Comparison of ENCODE assay signal across 1 cellular context in genomic region chr5:150781706-150782614, GRCh38.
TF ChIP-seq lines count a peak whose summit lies in the region.

No MANE protein-coding gene starts in this region.

TF ChIP-seq in HepG2, 621 proteins besides CTCF, POLR2A, EP300 and RAD21 (continued from another document and continues in another):
- TF ChIP-seq ZNF235 (CRISPR knock-in tag; IDR thresholded peaks at IDR 0.05; ENCODE audit: borderline replicate concordance) (no peak), ZNF34 (CRISPR knock-in tag; IDR thresholded peaks at IDR 0.05; ENCODE audit: borderline replicate concordance) (no peak), ZNF205 (CRISPR knock-in tag; IDR thresholded peaks at IDR 0.05) (no peak; the same call in 1 of the 2 replicates), SETDB1 (CRISPR knock-in tag; IDR thresholded peaks at IDR 0.05; ENCODE audit: borderline replicate concordance) (no peak), KAT8 (CRISPR knock-in tag; IDR thresholded peaks at IDR 0.05) (no peak), ZNF20 (CRISPR knock-in tag; IDR thresholded peaks at IDR 0.05) (no peak), GABPA (IDR thresholded peaks at IDR 0.05; ENCODE audit: low read depth, low read length) (no peak), GABPA (CRISPR knock-in tag; IDR thresholded peaks at IDR 0.05; ENCODE audit: low read depth) (peak; percentile 31), KDM5B (CRISPR knock-in tag; IDR thresholded peaks at IDR 0.05; ENCODE audit: borderline replicate concordance) (no peak), RELA (CRISPR knock-in tag; IDR thresholded peaks at IDR 0.05) (no peak), MEF2D (CRISPR knock-in tag; IDR thresholded peaks at IDR 0.05) (peak; percentile 56; the same call in 1 of the 2 replicates), ZNF10 (CRISPR knock-in tag; IDR thresholded peaks at IDR 0.05; ENCODE audit: borderline replicate concordance, low read depth) (no peak), CREM (IDR thresholded peaks at IDR 0.05) (no peak; the same call in 1 of the 2 replicates), CREM (CRISPR knock-in tag; IDR thresholded peaks at IDR 0.05) (no peak), SMARCE1 (IDR thresholded peaks at IDR 0.05; ENCODE audit: borderline replicate concordance) (no peak), ZBTB43 (CRISPR knock-in tag; conservative IDR thresholded peaks at IDR 0.05) (no peak), NFIB (CRISPR knock-in tag; IDR thresholded peaks at IDR 0.05; ENCODE audit: borderline replicate concordance) (no peak), HNRNPL (IDR thresholded peaks at IDR 0.05; ENCODE audit: low read depth, low read length) (no peak), ELF4 (CRISPR knock-in tag; IDR thresholded peaks at IDR 0.05; ENCODE audit: borderline replicate concordance) (no peak), ZNF589 (CRISPR knock-in tag; conservative IDR thresholded peaks at IDR 0.05) (no peak), EZH2 (conservative IDR thresholded peaks at IDR 0.05; ENCODE audit: low read depth, low read length) (no peak), NBN (conservative IDR thresholded peaks at IDR 0.05) (no peak), ELF3 (CRISPR knock-in tag; IDR thresholded peaks at IDR 0.05) (0 out of 2 replicates have a peak, but pooled peaks have one; percentile 16), ZNF543 (CRISPR knock-in tag; IDR thresholded peaks at IDR 0.05) (no peak), MAF1 (CRISPR knock-in tag; IDR thresholded peaks at IDR 0.05; ENCODE audit: borderline replicate concordance) (no peak), KLF15 (CRISPR knock-in tag; IDR thresholded peaks at IDR 0.05; ENCODE audit: borderline replicate concordance) (no peak), ZNF317 (CRISPR knock-in tag; IDR thresholded peaks at IDR 0.05) (peak; percentile 44; the same call in 1 of the 2 replicates), ZNF780A (CRISPR knock-in tag; IDR thresholded peaks at IDR 0.05) (no peak), PAF1 (CRISPR knock-in tag; IDR thresholded peaks at IDR 0.05) (no peak), ARHGAP35 (CRISPR knock-in tag; IDR thresholded peaks at IDR 0.05; ENCODE audit: borderline replicate concordance) (no peak), AGO1 (IDR thresholded peaks at IDR 0.05; ENCODE audit: low read depth, low read length, poor library complexity, severe bottlenecking) (no peak), NR3C1 (CRISPR knock-in tag; IDR thresholded peaks at IDR 0.05) (no peak), ZNF329 (CRISPR knock-in tag; IDR thresholded peaks at IDR 0.05; ENCODE audit: low read depth) (no peak), CBX2 (IDR thresholded peaks at IDR 0.05; ENCODE audit: low read depth, low read length) (no peak), CBX2 (CRISPR knock-in tag; IDR thresholded peaks at IDR 0.05; ENCODE audit: low read depth) (no peak), GLI4 (CRISPR knock-in tag; IDR thresholded peaks at IDR 0.05; ENCODE audit: borderline replicate concordance) (no peak), IRF1 (CRISPR knock-in tag; IDR thresholded peaks at IDR 0.05; ENCODE audit: low read depth) (no peak), AGO2 (optimal IDR thresholded peaks at IDR 0.05; ENCODE audit: low read depth, low read length) (no peak), ZBTB1 (CRISPR knock-in tag; IDR thresholded peaks at IDR 0.05; ENCODE audit: borderline replicate concordance) (no peak), CBFB (CRISPR knock-in tag; IDR thresholded peaks at IDR 0.05) (no peak), PHF20 (CRISPR knock-in tag; IDR thresholded peaks at IDR 0.05) (no peak), ZNF207 (IDR thresholded peaks at IDR 0.05; ENCODE audit: borderline replicate concordance) (no peak), ZNF777 (CRISPR knock-in tag; IDR thresholded peaks at IDR 0.05) (no peak), BHLHE40 (IDR thresholded peaks at IDR 0.05; ENCODE audit: low read length) (no peak), KLF6 (CRISPR knock-in tag; IDR thresholded peaks at IDR 0.05) (no peak), STAG1 (CRISPR knock-in tag; IDR thresholded peaks at IDR 0.05) (no peak), MED1 (CRISPR knock-in tag; IDR thresholded peaks at IDR 0.05) (peak; percentile 71; the same call in 1 of the 2 replicates), NFKB2 (CRISPR knock-in tag; IDR thresholded peaks at IDR 0.05; ENCODE audit: borderline replicate concordance) (no peak), ZNF3 (CRISPR knock-in tag; IDR thresholded peaks at IDR 0.05) (no peak), HIVEP1 (CRISPR knock-in tag; IDR thresholded peaks at IDR 0.05) (no peak), DNMT1 (CRISPR knock-in tag; IDR thresholded peaks at IDR 0.05) (0 out of 2 replicates have a peak, but pooled peaks have one; percentile 35), ZFP41 (CRISPR knock-in tag; IDR thresholded peaks at IDR 0.05; ENCODE audit: borderline replicate concordance) (no peak)
- TF ChIP-seq, protein P1, sequence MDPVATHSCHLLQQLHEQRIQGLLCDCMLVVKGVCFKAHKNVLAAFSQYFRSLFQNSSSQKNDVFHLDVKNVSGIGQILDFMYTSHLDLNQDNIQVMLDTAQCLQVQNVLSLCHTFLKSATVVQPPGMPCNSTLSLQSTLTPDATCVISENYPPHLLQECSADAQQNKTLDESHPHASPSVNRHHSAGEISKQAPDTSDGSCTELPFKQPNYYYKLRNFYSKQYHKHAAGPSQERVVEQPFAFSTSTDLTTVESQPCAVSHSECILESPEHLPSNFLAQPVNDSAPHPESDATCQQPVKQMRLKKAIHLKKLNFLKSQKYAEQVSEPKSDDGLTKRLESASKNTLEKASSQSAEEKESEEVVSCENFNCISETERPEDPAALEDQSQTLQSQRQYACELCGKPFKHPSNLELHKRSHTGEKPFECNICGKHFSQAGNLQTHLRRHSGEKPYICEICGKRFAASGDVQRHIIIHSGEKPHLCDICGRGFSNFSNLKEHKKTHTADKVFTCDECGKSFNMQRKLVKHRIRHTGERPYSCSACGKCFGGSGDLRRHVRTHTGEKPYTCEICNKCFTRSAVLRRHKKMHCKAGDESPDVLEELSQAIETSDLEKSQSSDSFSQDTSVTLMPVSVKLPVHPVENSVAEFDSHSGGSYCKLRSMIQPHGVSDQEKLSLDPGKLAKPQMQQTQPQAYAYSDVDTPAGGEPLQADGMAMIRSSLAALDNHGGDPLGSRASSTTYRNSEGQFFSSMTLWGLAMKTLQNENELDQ (CRISPR knock-in tag; IDR thresholded peaks at IDR 0.05; ENCODE audit: borderline replicate concordance): no peak
- TF ChIP-seq, protein P2, sequence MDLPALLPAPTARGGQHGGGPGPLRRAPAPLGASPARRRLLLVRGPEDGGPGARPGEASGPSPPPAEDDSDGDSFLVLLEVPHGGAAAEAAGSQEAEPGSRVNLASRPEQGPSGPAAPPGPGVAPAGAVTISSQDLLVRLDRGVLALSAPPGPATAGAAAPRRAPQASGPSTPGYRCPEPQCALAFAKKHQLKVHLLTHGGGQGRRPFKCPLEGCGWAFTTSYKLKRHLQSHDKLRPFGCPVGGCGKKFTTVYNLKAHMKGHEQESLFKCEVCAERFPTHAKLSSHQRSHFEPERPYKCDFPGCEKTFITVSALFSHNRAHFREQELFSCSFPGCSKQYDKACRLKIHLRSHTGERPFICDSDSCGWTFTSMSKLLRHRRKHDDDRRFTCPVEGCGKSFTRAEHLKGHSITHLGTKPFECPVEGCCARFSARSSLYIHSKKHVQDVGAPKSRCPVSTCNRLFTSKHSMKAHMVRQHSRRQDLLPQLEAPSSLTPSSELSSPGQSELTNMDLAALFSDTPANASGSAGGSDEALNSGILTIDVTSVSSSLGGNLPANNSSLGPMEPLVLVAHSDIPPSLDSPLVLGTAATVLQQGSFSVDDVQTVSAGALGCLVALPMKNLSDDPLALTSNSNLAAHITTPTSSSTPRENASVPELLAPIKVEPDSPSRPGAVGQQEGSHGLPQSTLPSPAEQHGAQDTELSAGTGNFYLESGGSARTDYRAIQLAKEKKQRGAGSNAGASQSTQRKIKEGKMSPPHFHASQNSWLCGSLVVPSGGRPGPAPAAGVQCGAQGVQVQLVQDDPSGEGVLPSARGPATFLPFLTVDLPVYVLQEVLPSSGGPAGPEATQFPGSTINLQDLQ (CRISPR knock-in tag; IDR thresholded peaks at IDR 0.05): no peak
- TF ChIP-seq, protein P3, sequence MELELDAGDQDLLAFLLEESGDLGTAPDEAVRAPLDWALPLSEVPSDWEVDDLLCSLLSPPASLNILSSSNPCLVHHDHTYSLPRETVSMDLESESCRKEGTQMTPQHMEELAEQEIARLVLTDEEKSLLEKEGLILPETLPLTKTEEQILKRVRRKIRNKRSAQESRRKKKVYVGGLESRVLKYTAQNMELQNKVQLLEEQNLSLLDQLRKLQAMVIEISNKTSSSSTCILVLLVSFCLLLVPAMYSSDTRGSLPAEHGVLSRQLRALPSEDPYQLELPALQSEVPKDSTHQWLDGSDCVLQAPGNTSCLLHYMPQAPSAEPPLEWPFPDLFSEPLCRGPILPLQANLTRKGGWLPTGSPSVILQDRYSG (CRISPR knock-in tag; IDR thresholded peaks at IDR 0.05): no peak
- TF ChIP-seq, protein P4, sequence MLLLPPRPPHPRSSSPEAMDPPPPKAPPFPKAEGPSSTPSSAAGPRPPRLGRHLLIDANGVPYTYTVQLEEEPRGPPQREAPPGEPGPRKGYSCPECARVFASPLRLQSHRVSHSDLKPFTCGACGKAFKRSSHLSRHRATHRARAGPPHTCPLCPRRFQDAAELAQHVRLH (CRISPR knock-in tag; IDR thresholded peaks at IDR 0.05; ENCODE audit: borderline replicate concordance, low read depth): peak; percentile 31; the same call in 1 of the 2 replicates
- TF ChIP-seq, protein P5, sequence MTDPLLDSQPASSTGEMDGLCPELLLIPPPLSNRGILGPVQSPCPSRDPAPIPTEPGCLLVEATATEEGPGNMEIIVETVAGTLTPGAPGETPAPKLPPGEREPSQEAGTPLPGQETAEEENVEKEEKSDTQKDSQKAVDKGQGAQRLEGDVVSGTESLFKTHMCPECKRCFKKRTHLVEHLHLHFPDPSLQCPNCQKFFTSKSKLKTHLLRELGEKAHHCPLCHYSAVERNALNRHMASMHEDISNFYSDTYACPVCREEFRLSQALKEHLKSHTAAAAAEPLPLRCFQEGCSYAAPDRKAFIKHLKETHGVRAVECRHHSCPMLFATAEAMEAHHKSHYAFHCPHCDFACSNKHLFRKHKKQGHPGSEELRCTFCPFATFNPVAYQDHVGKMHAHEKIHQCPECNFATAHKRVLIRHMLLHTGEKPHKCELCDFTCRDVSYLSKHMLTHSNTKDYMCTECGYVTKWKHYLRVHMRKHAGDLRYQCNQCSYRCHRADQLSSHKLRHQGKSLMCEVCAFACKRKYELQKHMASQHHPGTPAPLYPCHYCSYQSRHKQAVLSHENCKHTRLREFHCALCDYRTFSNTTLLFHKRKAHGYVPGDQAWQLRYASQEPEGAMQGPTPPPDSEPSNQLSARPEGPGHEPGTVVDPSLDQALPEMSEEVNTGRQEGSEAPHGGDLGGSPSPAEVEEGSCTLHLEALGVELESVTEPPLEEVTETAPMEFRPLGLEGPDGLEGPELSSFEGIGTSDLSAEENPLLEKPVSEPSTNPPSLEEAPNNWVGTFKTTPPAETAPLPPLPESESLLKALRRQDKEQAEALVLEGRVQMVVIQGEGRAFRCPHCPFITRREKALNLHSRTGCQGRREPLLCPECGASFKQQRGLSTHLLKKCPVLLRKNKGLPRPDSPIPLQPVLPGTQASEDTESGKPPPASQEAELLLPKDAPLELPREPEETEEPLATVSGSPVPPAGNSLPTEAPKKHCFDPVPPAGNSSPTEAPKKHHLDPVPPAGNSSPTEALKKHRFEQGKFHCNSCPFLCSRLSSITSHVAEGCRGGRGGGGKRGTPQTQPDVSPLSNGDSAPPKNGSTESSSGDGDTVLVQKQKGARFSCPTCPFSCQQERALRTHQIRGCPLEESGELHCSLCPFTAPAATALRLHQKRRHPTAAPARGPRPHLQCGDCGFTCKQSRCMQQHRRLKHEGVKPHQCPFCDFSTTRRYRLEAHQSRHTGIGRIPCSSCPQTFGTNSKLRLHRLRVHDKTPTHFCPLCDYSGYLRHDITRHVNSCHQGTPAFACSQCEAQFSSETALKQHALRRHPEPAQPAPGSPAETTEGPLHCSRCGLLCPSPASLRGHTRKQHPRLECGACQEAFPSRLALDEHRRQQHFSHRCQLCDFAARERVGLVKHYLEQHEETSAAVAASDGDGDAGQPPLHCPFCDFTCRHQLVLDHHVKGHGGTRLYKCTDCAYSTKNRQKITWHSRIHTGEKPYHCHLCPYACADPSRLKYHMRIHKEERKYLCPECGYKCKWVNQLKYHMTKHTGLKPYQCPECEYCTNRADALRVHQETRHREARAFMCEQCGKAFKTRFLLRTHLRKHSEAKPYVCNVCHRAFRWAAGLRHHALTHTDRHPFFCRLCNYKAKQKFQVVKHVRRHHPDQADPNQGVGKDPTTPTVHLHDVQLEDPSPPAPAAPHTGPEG (CRISPR knock-in tag; IDR thresholded peaks at IDR 0.05): no peak
- TF ChIP-seq, protein P6, sequence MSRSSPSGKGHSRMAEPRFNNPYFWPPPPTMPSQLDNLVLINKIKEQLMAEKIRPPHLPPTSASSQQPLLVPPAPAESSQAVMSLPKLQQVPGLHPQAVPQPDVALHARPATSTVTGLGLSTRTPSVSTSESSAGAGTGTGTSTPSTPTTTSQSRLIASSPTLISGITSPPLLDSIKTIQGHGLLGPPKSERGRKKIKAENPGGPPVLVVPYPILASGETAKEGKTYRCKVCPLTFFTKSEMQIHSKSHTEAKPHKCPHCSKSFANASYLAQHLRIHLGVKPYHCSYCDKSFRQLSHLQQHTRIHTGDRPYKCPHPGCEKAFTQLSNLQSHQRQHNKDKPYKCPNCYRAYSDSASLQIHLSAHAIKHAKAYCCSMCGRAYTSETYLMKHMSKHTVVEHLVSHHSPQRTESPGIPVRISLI (CRISPR knock-in tag; IDR thresholded peaks at IDR 0.05; ENCODE audit: borderline replicate concordance): no peak
